In the genomic region with DNA sequence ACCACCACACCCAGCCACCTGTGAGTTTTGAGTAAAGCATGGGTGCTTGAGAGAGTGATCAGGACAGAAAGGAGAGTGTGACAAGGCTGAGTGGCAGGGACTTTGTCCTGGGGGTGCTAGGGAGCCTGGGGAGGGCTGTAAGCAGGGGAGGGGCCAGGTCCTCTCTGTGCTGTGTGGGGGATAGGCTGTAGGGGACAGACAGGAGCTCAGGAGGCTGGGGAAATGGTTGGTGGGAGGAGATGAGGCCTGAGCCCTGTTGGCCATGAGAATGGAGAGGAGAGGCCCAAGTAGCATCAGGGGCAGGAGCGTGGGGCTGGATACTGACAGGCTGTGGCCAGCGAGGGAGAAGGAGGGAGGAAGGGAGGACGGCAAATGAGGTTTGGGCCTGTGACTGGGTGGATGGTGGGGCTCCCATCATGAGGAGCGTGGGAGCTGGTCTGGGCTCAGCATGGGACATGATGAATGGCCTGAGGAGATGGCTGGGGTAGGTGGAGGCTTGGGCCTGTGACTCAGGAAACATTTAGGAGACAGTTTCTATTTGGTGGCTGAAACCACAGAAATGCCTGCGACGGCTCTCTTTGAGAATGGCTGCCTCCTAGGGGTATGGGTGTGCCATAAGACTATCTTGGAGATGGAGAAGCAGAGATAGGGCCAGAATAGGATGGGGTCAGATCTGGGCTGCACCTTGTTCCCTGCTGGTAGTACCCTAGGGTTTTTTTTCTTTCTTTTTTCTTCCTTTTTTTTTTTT, we compare ENCODE assay signal across 1 cellular context.
TF ChIP-seq lines count a peak whose summit lies in the region.

No MANE protein-coding gene starts in this region.

TF ChIP-seq in HCT116, 20 proteins besides CTCF, POLR2A, EP300 and RAD21:
- TF ChIP-seq SRF (IDR thresholded peaks at IDR 0.05; ENCODE audit: low read depth): no peak
- TF ChIP-seq CEBPB (IDR thresholded peaks at IDR 0.05; ENCODE audit: low read depth): no peak
- TF ChIP-seq, protein P1, sequence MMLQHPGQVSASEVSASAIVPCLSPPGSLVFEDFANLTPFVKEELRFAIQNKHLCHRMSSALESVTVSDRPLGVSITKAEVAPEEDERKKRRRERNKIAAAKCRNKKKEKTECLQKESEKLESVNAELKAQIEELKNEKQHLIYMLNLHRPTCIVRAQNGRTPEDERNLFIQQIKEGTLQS (IDR thresholded peaks at IDR 0.05): no peak
- no peak for TF ChIP-seq EZH2 (IDR thresholded peaks at IDR 0.05)
- TF ChIP-seq SP1 (IDR thresholded peaks at IDR 0.05; ENCODE audit: low read depth): no peak
- TF ChIP-seq, protein P2, sequence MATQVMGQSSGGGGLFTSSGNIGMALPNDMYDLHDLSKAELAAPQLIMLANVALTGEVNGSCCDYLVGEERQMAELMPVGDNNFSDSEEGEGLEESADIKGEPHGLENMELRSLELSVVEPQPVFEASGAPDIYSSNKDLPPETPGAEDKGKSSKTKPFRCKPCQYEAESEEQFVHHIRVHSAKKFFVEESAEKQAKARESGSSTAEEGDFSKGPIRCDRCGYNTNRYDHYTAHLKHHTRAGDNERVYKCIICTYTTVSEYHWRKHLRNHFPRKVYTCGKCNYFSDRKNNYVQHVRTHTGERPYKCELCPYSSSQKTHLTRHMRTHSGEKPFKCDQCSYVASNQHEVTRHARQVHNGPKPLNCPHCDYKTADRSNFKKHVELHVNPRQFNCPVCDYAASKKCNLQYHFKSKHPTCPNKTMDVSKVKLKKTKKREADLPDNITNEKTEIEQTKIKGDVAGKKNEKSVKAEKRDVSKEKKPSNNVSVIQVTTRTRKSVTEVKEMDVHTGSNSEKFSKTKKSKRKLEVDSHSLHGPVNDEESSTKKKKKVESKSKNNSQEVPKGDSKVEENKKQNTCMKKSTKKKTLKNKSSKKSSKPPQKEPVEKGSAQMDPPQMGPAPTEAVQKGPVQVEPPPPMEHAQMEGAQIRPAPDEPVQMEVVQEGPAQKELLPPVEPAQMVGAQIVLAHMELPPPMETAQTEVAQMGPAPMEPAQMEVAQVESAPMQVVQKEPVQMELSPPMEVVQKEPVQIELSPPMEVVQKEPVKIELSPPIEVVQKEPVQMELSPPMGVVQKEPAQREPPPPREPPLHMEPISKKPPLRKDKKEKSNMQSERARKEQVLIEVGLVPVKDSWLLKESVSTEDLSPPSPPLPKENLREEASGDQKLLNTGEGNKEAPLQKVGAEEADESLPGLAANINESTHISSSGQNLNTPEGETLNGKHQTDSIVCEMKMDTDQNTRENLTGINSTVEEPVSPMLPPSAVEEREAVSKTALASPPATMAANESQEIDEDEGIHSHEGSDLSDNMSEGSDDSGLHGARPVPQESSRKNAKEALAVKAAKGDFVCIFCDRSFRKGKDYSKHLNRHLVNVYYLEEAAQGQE (IDR thresholded peaks at IDR 0.05; ENCODE audit: low read depth): no peak
- no peak for TF ChIP-seq EZH2phosphoT487 (IDR thresholded peaks at IDR 0.05; ENCODE audit: borderline replicate concordance)
- no peak for TF ChIP-seq FOSL1 (IDR thresholded peaks at IDR 0.05; ENCODE audit: low read depth)
- no peak for TF ChIP-seq YY1 (IDR thresholded peaks at IDR 0.05; ENCODE audit: extremely low read depth, insufficient replicate concordance, low read depth, low read length)
- no peak for TF ChIP-seq POLR2AphosphoS5 (IDR thresholded peaks at IDR 0.05; ENCODE audit: low read depth, low read length)
- no peak for TF ChIP-seq EGR1 (IDR thresholded peaks at IDR 0.05; ENCODE audit: low read depth)
